ENCODE assay signal across 8 cellular contexts in the genomic region with DNA sequence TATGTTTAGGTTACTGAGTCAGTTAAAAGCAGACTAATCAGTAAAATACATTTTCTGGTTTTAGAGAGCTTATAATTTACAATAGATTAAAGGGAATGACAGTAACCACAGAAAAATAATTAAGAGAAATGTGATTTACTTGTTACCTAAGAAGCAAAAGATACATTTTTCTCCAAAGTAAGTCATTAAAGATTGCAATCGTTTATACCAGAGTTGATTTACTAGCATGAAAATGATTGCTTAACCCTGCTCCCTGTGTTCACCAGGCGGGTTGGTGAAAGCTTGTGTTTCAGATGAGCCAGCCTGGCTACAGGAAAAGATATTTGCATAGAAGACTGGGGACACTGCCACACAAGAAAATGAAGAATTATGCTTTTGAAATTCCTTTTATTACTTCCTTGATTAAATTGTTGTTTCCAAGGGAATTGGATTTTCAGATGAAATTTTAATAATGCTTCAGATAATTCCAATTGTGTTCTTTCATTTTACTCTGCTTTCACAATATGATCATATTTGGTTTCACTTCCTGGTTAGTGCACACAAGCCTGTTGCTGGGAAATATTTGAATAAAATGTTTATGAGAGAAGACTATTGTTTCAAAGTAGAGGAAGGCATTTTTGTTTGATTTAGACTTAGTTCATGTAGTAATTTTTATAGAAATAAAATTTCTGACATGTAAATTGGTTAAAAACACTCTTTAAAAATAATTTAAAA. TPM values are rescaled to one million over a fixed set of nuclear protein-coding genes. Genes with fewer than 3 reads are reported as not detected.
DNase-seq lines count a peak whose midpoint lies in the region; ATAC-seq and TF ChIP-seq lines count a peak whose summit lies in the region.

No MANE protein-coding gene starts in this region.

- TF ChIP-seq CTCF in lower leg skin (IDR thresholded peaks at IDR 0.05), result no peak

- no peaks in the 10 kb centered on the region for H3K9me3 Mint-ChIP-seq in activated naive CD8-positive, alpha-beta T cell treated with anti-CD3 and anti-CD28 coated beads for 36 hours

- H3K4me1 Mint-ChIP-seq in activated naive CD8-positive, alpha-beta T cell treated with anti-CD3 and anti-CD28 coated beads for 36 hours, result peaks cover 70% of the 10 kb centered on the region

- H3K36me3 Mint-ChIP-seq in activated naive CD8-positive, alpha-beta T cell treated with anti-CD3 and anti-CD28 coated beads for 36 hours, result peaks cover 60% of the 10 kb centered on the region

- no peaks in the 10 kb centered on the region for H3K27me3 Mint-ChIP-seq in activated naive CD8-positive, alpha-beta T cell treated with anti-CD3 and anti-CD28 coated beads for 36 hours

- peak overlapping the region; percentile 32 for H3K4me3 Mint-ChIP-seq in activated naive CD8-positive, alpha-beta T cell treated with anti-CD3 and anti-CD28 coated beads for 36 hours

- H3K4me3 ChIP-seq in lower leg skin (ENCODE audit: low read depth, poor library complexity, severe bottlenecking), result no peak overlapping the region

- 9 to 14% methylated on average over 2 of the region's 2 CpGs for WGBS in lower leg skin, 2 donors

- DNase-seq in NCI-H1092 treated with DMSO at 0.1 percent for 48 hours (lab: John Stamatoyannopoulos, UW) (peak; percentile 32), NCI-H1092 (lab: John Stamatoyannopoulos, UW) (no peak), NCI-H1105 (lab: John Stamatoyannopoulos, UW) (peak; percentile 27), lung microvascular endothelial cell (ENCODE audit: low read depth in 2 of 2) (peak; percentile 31 to 43), mucosa of gallbladder (ENCODE audit: low spot score) (no peak), lower leg skin (ENCODE audit: low spot score in 2 of 2) (no peak)
- no peak for DNase-seq in activated naive CD8-positive, alpha-beta T cell treated with anti-CD3 and anti-CD28 coated beads for 36 hours

- no peak for TF ChIP-seq POLR2A in lower leg skin (IDR thresholded peaks at IDR 0.05)

- H3K27ac Mint-ChIP-seq in activated naive CD8-positive, alpha-beta T cell treated with anti-CD3 and anti-CD28 coated beads for 36 hours, result peak overlapping the region; percentile 76

- ATAC-seq in HG02588 (IDR thresholded peaks at IDR 0.05; ENCODE audit: unreplicated experiment), result peak; percentile 81

- intact Hi-C loops in lower leg skin (cut with DNase I; ENCODE audit: low total_unique reads), result no loop called here

RNA-seq across cellular contexts. Expression of gene LRRC8B, which starts 28.0 kb away (rescaled TPM):
- 10 to 100 TPM; 22.3 to 24.5 TPM for total RNA-seq in activated naive CD8-positive, alpha-beta T cell treated with anti-CD3 and anti-CD28 coated beads for 36 hours
- total RNA-seq in lung microvascular endothelial cell, result 1.2 and 3.3 TPM in 2 replicates
- total RNA-seq in mucosa of gallbladder, result 21.0 TPM
- total RNA-seq in lower leg skin, result 10 to 100 TPM; 12.2 to 26.2 (median 13.1) TPM

Comparison
In these comparisons a context has a peak if more than half of its experiments do, and no peak if none do; other contexts are left out.
1. DNase-seq: peak in NCI-H1092 treated with DMSO at 0.1 percent for 48 hours (single experiment), NCI-H1105 (single experiment) and lung microvascular endothelial cell (2 of 2); none in NCI-H1092 (single experiment), activated naive CD8-positive, alpha-beta T cell treated with anti-CD3 and anti-CD28 coated beads for 36 hours (single experiment), mucosa of gallbladder (single experiment) and lower leg skin (0 of 2).